In genomic region chr7:40199076-40199802, GRCh38 we compare ENCODE assay signal across 10 cellular contexts.
DNase-seq lines count a peak whose midpoint lies in the region; ATAC-seq and TF ChIP-seq lines count a peak whose summit lies in the region.
"Had no signal": no experiment of that assay in that cellular context is flagged by ENCODE, and none has a peak within 500 bp of the region (broad histone marks: within the 10 kb centered on the region; RNA-seq: fewer than 3 reads in every experiment).

No MANE protein-coding gene starts in this region.

- H3K4me1 Mint-ChIP-seq in type B pancreatic cell (ENCODE audit: unreplicated experiment), result peaks cover 9% of the 10 kb centered on the region

- ATAC-seq in Right ventricle myocardium superior (ENCODE audit: poor library complexity) (peak; percentile 46), foreskin keratinocyte (peak; percentile 47), HG02610 (IDR thresholded peaks at IDR 0.05; ENCODE audit: unreplicated experiment) (no peak)

- TF ChIP-seq CTCF in foreskin keratinocyte (conservative IDR thresholded peaks at IDR 0.05) (peak; percentile 77), type B pancreatic cell (conservative IDR thresholded peaks at IDR 0.05) (peak; percentile 56)

- no peak overlapping the region for H3K4me3 Mint-ChIP-seq in type B pancreatic cell

- H3K27ac ChIP-seq in foreskin keratinocyte, result no peak overlapping the region

- H3K4me1 ChIP-seq in foreskin keratinocyte, result peaks cover 19% of the 10 kb centered on the region

- no peak overlapping the region for H3K27ac Mint-ChIP-seq in type B pancreatic cell

- intact Hi-C loops in Right ventricle myocardium superior (cut with DNase I) (no loop called here), cardiac septum (cut with DNase I) (no loop called here)

- no peaks in the 10 kb centered on the region for H3K36me3 Mint-ChIP-seq in type B pancreatic cell

- no peaks in the 10 kb centered on the region for H3K27me3 ChIP-seq in foreskin keratinocyte

- H3K9me3 Mint-ChIP-seq in type B pancreatic cell, result no peaks in the 10 kb centered on the region

- no peaks in the 10 kb centered on the region for H3K27me3 Mint-ChIP-seq in type B pancreatic cell

- DNase-seq in Right ventricle myocardium superior (no peak), cardiac septum (ENCODE audit: low spot score) (no peak), SHP77 treated with DMSO at 0.1 percent for 48 hours (lab: John Stamatoyannopoulos, UW) (peak; percentile 6), foreskin keratinocyte (peak in 1 of 2 donors; percentile 51), type B pancreatic cell (ENCODE audit: extremely low spot score, unreplicated experiment) (no peak), nucleus accumbens (lab: John Stamatoyannopoulos, UW) (no peak), ecto neural progenitor cell (ENCODE audit: low spot score) (no peak)
- DNase-seq: COR-L47, NCI-H345 had no signal
